ENCODE assay signal across 9 cellular contexts in genomic region chr3:139533781-139534443, GRCh38. TPM values are rescaled to one million over a fixed set of nuclear protein-coding genes. Genes with fewer than 3 reads are reported as not detected.
DNase-seq lines count a peak whose midpoint lies in the region; ATAC-seq, FAIRE-seq and TF ChIP-seq lines count a peak whose summit lies in the region.
"Had no signal": no experiment of that assay in that cellular context is flagged by ENCODE, and none has a peak within 500 bp of the region (broad histone marks: within the 10 kb centered on the region; RNA-seq: fewer than 3 reads in every experiment).

No MANE protein-coding gene starts in this region.

- peak overlapping the region; percentile 95 for H3K27ac ChIP-seq in astrocyte (ENCODE audit: low read depth, low read length)

- peak; percentile 60 for DNase-seq in HT-29 (ENCODE audit: low spot score)
- DNase-seq in astrocyte (ENCODE audit: low read depth), result peak; percentile 86
- DNase-seq in left kidney (ENCODE audit: low read depth, low spot score), result peak; percentile 96
- no peak for DNase-seq in activated effector memory CD4-positive, alpha-beta T cell treated with Interleukin-2 at 50 U/mL for 16 hours
- no peak for DNase-seq in GM03348 (ENCODE audit: low spot score)
- DNase-seq in activated CD8-positive, alpha-beta memory T cell treated with anti-CD3 and anti-CD28 coated beads for 24 hours, result no peak
- DNase-seq in activated CD4-positive, alpha-beta T cell treated with anti-CD3 and anti-CD28 coated beads, Interleukin-2, amount 10 ng/mL, durations not matched to agents 24 days and 14 days, result no peak

- intact Hi-C loops in activated CD4-positive, alpha-beta T cell treated with anti-CD3 and anti-CD28 coated beads, Interleukin-2, amount 10 ng/mL, durations not matched to agents 24 days and 14 days (cut with micrococcal nuclease), result no loop called here

- H3K4me3 ChIP-seq in astrocyte (ENCODE audit: insufficient read depth, low read depth, low read length), result peak overlapping the region; percentile 38

- peak; percentile 45 for ATAC-seq in GM18867 (IDR thresholded peaks at IDR 0.05; ENCODE audit: unreplicated experiment)

- no peaks in the 10 kb centered on the region for H3K27me3 Mint-ChIP-seq in astrocyte (ENCODE audit: low read depth, unreplicated experiment)
- peaks cover 20% of the 10 kb centered on the region for H3K27me3 Mint-ChIP-seq in activated CD4-positive, alpha-beta T cell treated with anti-CD3 and anti-CD28 coated beads, Interleukin-2, amount 10 ng/mL, durations not matched to agents 24 days and 14 days

- H3K4me2 ChIP-seq in astrocyte (ENCODE audit: low read length), result peak overlapping the region; percentile 95

- H2AFZ ChIP-seq in astrocyte (ENCODE audit: low read depth, low read length), result peak overlapping the region; percentile 8

- H3K36me3 Mint-ChIP-seq in astrocyte (ENCODE audit: low read depth, unreplicated experiment), result peaks cover 12% of the 10 kb centered on the region
- H3K36me3 Mint-ChIP-seq in activated CD4-positive, alpha-beta T cell treated with anti-CD3 and anti-CD28 coated beads, Interleukin-2, amount 10 ng/mL, durations not matched to agents 24 days and 14 days (ENCODE audit: low read depth), result no peaks in the 10 kb centered on the region

- peaks cover 20% of the 10 kb centered on the region for H3K36me3 ChIP-seq in astrocyte (ENCODE audit: insufficient read depth, low read length)

- H4K20me1 ChIP-seq in astrocyte (ENCODE audit: insufficient read depth, low read length), result peaks cover 28% of the 10 kb centered on the region

- H3K4me1 Mint-ChIP-seq in astrocyte (ENCODE audit: low read depth, unreplicated experiment), result peaks cover 24% of the 10 kb centered on the region
- peaks cover 4% of the 10 kb centered on the region for H3K4me1 Mint-ChIP-seq in activated CD4-positive, alpha-beta T cell treated with anti-CD3 and anti-CD28 coated beads, Interleukin-2, amount 10 ng/mL, durations not matched to agents 24 days and 14 days

- H3K9me3 ChIP-seq in astrocyte (ENCODE audit: insufficient read depth, low read depth, low read length), result no peaks in the 10 kb centered on the region

- H3K27me3 ChIP-seq in astrocyte (ENCODE audit: insufficient read depth, low read length), result no peaks in the 10 kb centered on the region

- H3K9me3 Mint-ChIP-seq in astrocyte (ENCODE audit: unreplicated experiment), result peaks cover 19% of the 10 kb centered on the region
- no peaks in the 10 kb centered on the region for H3K9me3 Mint-ChIP-seq in activated CD4-positive, alpha-beta T cell treated with anti-CD3 and anti-CD28 coated beads, Interleukin-2, amount 10 ng/mL, durations not matched to agents 24 days and 14 days
- H3K9me3 Mint-ChIP-seq: dendritic cell treated with granulocyte-macrophage colony-stimulating factor and Interleukin-4, amounts not matched to agents 40 ng/mL and 50 ng/mL, for 4 days had no signal

- no peak for TF ChIP-seq CTCF in astrocyte (IDR thresholded peaks at IDR 0.05; ENCODE audit: insufficient read depth, low read depth, low read length)

- H3K79me2 ChIP-seq in astrocyte (ENCODE audit: insufficient read depth, low read length), result peaks cover 75% of the 10 kb centered on the region

- peaks cover 74% of the 10 kb centered on the region for H3K4me1 ChIP-seq in astrocyte (ENCODE audit: insufficient read depth, low read length)

- FAIRE-seq in astrocyte (lab: Jason Lieb, UNC), result no peak

- H3K4me3 Mint-ChIP-seq in astrocyte (ENCODE audit: unreplicated experiment), result no peak overlapping the region
- H3K4me3 Mint-ChIP-seq in activated CD4-positive, alpha-beta T cell treated with anti-CD3 and anti-CD28 coated beads, Interleukin-2, amount 10 ng/mL, durations not matched to agents 24 days and 14 days, result no peak overlapping the region
- H3K4me3 Mint-ChIP-seq: dendritic cell treated with granulocyte-macrophage colony-stimulating factor and Interleukin-4, amounts not matched to agents 40 ng/mL and 50 ng/mL, for 4 days had no signal

- H3K9ac ChIP-seq in astrocyte (ENCODE audit: low read length), result peak overlapping the region; percentile 96

- peak overlapping the region; percentile 78 for H3K27ac Mint-ChIP-seq in astrocyte (ENCODE audit: unreplicated experiment)
- no peak overlapping the region for H3K27ac Mint-ChIP-seq in activated CD4-positive, alpha-beta T cell treated with anti-CD3 and anti-CD28 coated beads, Interleukin-2, amount 10 ng/mL, durations not matched to agents 24 days and 14 days
- H3K27ac Mint-ChIP-seq: dendritic cell treated with granulocyte-macrophage colony-stimulating factor and Interleukin-4, amounts not matched to agents 40 ng/mL and 50 ng/mL, for 4 days had no signal

RNA-seq across cellular contexts. Expression of gene RBP1, which starts 5.6 kb away (rescaled TPM):
- total RNA-seq in HT-29 (2014; rRNA removed; shearing (Covaris generic)), result not detected in 2 replicates
- total RNA-seq in astrocyte, result 19.2 and 27.8 TPM in 2 replicates
- total RNA-seq in activated CD4-positive, alpha-beta T cell treated with anti-CD3 and anti-CD28 coated beads, Interleukin-2, amount 10 ng/mL, durations not matched to agents 24 days and 14 days, result not detected in 2 replicates

RNA-seq across cellular contexts. Expression of gene RBP2, which starts 57.6 kb away (rescaled TPM):
- total RNA-seq in HT-29 (2014; rRNA removed; shearing (Covaris generic)), result not detected in 2 replicates
- not detected in 2 replicates for total RNA-seq in astrocyte
- total RNA-seq in activated CD4-positive, alpha-beta T cell treated with anti-CD3 and anti-CD28 coated beads, Interleukin-2, amount 10 ng/mL, durations not matched to agents 24 days and 14 days, result not detected in 2 replicates

Comparison
In these comparisons a context has a peak if more than half of its experiments do, and no peak if none do; other contexts are left out.
1. DNase-seq: peak in HT-29 (single experiment), astrocyte (single experiment) and left kidney (single experiment); none in activated effector memory CD4-positive, alpha-beta T cell treated with Interleukin-2 at 50 U/mL for 16 hours (single experiment), GM03348 (single experiment), activated CD8-positive, alpha-beta memory T cell treated with anti-CD3 and anti-CD28 coated beads for 24 hours (single experiment) and activated CD4-positive, alpha-beta T cell treated with anti-CD3 and anti-CD28 coated beads, Interleukin-2, amount 10 ng/mL, durations not matched to agents 24 days and 14 days (single experiment).
2. RNA of gene RBP1, which starts 5.6 kb away (total RNA-seq): 19.2 to 27.8 TPM in astrocyte; not detected in HT-29 and not detected in activated CD4-positive, alpha-beta T cell treated with anti-CD3 and anti-CD28 coated beads, Interleukin-2, amount 10 ng/mL, durations not matched to agents 24 days and 14 days; every median in the first group is over 10 times any median in the second.